ENCODE assay signal across 8 cellular contexts in the genomic region with DNA sequence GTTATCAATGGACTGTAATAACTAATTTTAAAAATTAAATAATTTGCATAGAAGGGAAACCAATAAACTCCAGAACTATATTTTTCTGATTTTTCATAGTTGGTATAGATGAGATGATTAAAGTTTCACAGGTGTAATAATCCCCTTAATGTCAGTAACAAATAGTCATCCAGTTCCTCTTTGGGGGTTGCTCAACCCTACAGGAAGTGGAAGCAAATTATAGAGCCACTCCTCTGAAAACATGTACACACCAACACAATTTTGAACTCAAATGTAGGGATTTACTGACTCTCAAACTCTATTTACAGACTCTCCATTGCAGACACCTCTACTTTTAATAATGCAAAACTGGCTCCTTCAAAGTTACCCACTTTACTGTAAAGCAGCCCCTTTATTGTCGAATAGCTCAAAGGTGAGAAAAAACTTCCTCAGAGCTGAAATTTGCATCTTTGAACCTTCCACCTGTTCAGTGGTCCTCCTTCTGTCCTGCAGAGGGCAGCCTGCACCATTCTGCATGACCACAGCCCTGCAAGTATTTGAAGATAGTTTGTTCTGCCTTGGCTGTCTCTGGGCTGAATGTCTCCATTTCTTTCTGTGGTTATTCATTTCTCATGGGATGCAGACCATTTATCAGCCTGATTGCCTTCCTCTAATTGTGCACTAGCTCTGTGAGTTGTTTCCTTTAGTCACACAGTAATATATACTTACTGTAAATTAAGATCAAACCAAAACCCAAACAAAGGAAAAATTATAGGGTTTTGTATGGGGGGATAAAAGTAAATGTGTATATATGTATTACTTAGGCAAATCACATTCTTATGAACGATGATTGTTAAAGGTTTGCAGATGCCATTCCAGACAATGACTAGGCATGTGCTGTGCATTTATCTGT.
DNase-seq lines count a peak whose midpoint lies in the region; ATAC-seq and TF ChIP-seq lines count a peak whose summit lies in the region.

No MANE protein-coding gene starts in this region.

- H3K36me3 ChIP-seq in HEK293 (ENCODE audit: control insufficient read depth in 2 of 2, insufficient read depth in 1 of 2, low read length in 2 of 2), result no peaks in the 10 kb centered on the region
- no peaks in the 10 kb centered on the region for H3K36me3 ChIP-seq in MG63
- H3K36me3 ChIP-seq in right lobe of liver, result no peaks in the 10 kb centered on the region
- H3K36me3 ChIP-seq in testis (ENCODE audit: low read depth, missing control alignments), result no peaks in the 10 kb centered on the region

- intact Hi-C loops in dorsolateral prefrontal cortex (cut with DNase I), result loop anchor here (5.0 to 10.0 kb wide), 2 partner anchors 874 to 991 kb away; no protein-coding TSS in a partner anchor
- intact Hi-C loops in right lobe of liver (cut with DNase I), result no loop called here
- intact Hi-C loops in testis (cut with DNase I; ENCODE audit: low total_unique reads), result no loop called here

- peak; percentile 60 for DNase-seq in activated CD8-positive, alpha-beta memory T cell treated with anti-CD3 and anti-CD28 coated beads for 24 hours
- DNase-seq in activated CD8-positive, alpha-beta memory T cell treated with anti-CD3 and anti-CD28 coated beads, Interleukin-2, amount 50 U/mL, for 48 hours, result no peak
- DNase-seq in MG63 (peak; percentile 40), T-helper 1 cell (peak in 3 of 5 donors; percentile 7 to 21 (median 12)), dorsolateral prefrontal cortex (peak; percentile 17 to 71 (median 58)), right lobe of liver (peak; percentile 42 to 65 (median 59)), testis (peak; percentile 71)

- no peak overlapping the region for H3K27ac ChIP-seq in HEK293 (ENCODE audit: extremely low read depth, low read depth, low read length)
- no peak overlapping the region for H3K27ac ChIP-seq in dorsolateral prefrontal cortex
- H3K27ac ChIP-seq in right lobe of liver, result no peak overlapping the region
- H3K27ac ChIP-seq in testis, result no peak overlapping the region

- no peak overlapping the region for H3K4me3 ChIP-seq in HEK293 (ENCODE audit: low read depth, low read length)
- H3K4me3 ChIP-seq in MG63, result no peak overlapping the region
- H3K4me3 ChIP-seq in dorsolateral prefrontal cortex, result no peak overlapping the region
- no peak overlapping the region for H3K4me3 ChIP-seq in right lobe of liver
- H3K4me3 ChIP-seq in testis, result no peak overlapping the region

- TF ChIP-seq POLR2A in right lobe of liver (IDR thresholded peaks at IDR 0.05) (no peak), testis (IDR thresholded peaks at IDR 0.05) (no peak)

- POLR2A ChIA-PET in HEK293 (lab: Yijun Ruan, JAX), result no interaction called here

- H3K4me1 ChIP-seq in HEK293 (ENCODE audit: control insufficient read depth, insufficient read depth, low read length) (no peaks in the 10 kb centered on the region), right lobe of liver (no peaks in the 10 kb centered on the region), testis (no peaks in the 10 kb centered on the region)

- ATAC-seq in right lobe of liver, result peak; percentile 86 to 88 (median 88)

- no peaks in the 10 kb centered on the region for H3K9me3 ChIP-seq in HEK293 (ENCODE audit: control insufficient read depth, insufficient read depth, low read depth, low read length)
- H3K9me3 ChIP-seq in MG63, result no peaks in the 10 kb centered on the region
- no peaks in the 10 kb centered on the region for H3K9me3 ChIP-seq in right lobe of liver
- no peaks in the 10 kb centered on the region for H3K9me3 ChIP-seq in testis

- CTCF ChIA-PET in HEK293 (lab: Yijun Ruan, JAX), result interaction anchor here (0.7 to 2.3 kb wide), 9 partner anchors 10 to 1199 kb away, joined by 3 to 17 read pairs (median 3); a partner anchor contains a TSS

- WGBS in right lobe of liver (ENCODE audit: insufficient coverage, low coverage, low lambda C conversion rate, missing lambda C conversion rate), result 3% methylated on average over 2 of the region's 2 CpGs
- WGBS in testis, 2 donors, result 35 to 50% methylated on average over 2 of the region's 2 CpGs

- H3K27me3 ChIP-seq in MG63 (no peaks in the 10 kb centered on the region), dorsolateral prefrontal cortex (no peaks in the 10 kb centered on the region), right lobe of liver (no peaks in the 10 kb centered on the region), testis (no peaks in the 10 kb centered on the region)

- TF ChIP-seq CTCF in HEK293 (tag by site-specific recombination; IDR thresholded peaks at IDR 0.05) (peak; percentile 24; the same call in 1 of the 2 replicates), dorsolateral prefrontal cortex (IDR thresholded peaks at IDR 0.05 in 54 of 56, conservative IDR thresholded peaks at IDR 0.05 in 2 of 56; ENCODE audit: low read depth in 1 of 56, partially characterized antibody in 56 of 56) (peak; percentile 47 to 96 (median 82)), right lobe of liver (IDR thresholded peaks at IDR 0.05) (peak; percentile 71 to 87 (median 80)), testis (IDR thresholded peaks at IDR 0.05) (peak; percentile 25 to 66 (median 65))

TF ChIP-seq in HEK293, 187 proteins besides CTCF, POLR2A, EP300 and RAD21:
- TF ChIP-seq, protein P1, sequence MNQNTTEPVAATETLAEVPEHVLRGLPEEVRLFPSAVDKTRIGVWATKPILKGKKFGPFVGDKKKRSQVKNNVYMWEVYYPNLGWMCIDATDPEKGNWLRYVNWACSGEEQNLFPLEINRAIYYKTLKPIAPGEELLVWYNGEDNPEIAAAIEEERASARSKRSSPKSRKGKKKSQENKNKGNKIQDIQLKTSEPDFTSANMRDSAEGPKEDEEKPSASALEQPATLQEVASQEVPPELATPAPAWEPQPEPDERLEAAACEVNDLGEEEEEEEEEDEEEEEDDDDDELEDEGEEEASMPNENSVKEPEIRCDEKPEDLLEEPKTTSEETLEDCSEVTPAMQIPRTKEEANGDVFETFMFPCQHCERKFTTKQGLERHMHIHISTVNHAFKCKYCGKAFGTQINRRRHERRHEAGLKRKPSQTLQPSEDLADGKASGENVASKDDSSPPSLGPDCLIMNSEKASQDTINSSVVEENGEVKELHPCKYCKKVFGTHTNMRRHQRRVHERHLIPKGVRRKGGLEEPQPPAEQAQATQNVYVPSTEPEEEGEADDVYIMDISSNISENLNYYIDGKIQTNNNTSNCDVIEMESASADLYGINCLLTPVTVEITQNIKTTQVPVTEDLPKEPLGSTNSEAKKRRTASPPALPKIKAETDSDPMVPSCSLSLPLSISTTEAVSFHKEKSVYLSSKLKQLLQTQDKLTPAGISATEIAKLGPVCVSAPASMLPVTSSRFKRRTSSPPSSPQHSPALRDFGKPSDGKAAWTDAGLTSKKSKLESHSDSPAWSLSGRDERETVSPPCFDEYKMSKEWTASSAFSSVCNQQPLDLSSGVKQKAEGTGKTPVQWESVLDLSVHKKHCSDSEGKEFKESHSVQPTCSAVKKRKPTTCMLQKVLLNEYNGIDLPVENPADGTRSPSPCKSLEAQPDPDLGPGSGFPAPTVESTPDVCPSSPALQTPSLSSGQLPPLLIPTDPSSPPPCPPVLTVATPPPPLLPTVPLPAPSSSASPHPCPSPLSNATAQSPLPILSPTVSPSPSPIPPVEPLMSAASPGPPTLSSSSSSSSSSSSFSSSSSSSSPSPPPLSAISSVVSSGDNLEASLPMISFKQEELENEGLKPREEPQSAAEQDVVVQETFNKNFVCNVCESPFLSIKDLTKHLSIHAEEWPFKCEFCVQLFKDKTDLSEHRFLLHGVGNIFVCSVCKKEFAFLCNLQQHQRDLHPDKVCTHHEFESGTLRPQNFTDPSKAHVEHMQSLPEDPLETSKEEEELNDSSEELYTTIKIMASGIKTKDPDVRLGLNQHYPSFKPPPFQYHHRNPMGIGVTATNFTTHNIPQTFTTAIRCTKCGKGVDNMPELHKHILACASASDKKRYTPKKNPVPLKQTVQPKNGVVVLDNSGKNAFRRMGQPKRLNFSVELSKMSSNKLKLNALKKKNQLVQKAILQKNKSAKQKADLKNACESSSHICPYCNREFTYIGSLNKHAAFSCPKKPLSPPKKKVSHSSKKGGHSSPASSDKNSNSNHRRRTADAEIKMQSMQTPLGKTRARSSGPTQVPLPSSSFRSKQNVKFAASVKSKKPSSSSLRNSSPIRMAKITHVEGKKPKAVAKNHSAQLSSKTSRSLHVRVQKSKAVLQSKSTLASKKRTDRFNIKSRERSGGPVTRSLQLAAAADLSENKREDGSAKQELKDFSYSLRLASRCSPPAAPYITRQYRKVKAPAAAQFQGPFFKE (tag by site-specific recombination; IDR thresholded peaks at IDR 0.05; ENCODE audit: borderline replicate concordance), result no peak
- 0 out of 2 replicates have a peak, but pooled peaks have one; percentile 22 for TF ChIP-seq SCRT2 (tag by site-specific recombination; IDR thresholded peaks at IDR 0.05)

Comparison
In these comparisons a context has a peak if more than half of its experiments do, and no peak if none do; other contexts are left out.
1. CTCF ChIP-seq: peak in every context shown above with its lines; median percentile 82 in dorsolateral prefrontal cortex; 80 in right lobe of liver; 65 in testis; 24 in HEK293.
2. intact Hi-C loops: an anchor here in dorsolateral prefrontal cortex (5.0 to 10.0 kb wide); none called in right lobe of liver and testis.